8 cellular contexts compared by ENCODE assay signal in the genomic region with DNA sequence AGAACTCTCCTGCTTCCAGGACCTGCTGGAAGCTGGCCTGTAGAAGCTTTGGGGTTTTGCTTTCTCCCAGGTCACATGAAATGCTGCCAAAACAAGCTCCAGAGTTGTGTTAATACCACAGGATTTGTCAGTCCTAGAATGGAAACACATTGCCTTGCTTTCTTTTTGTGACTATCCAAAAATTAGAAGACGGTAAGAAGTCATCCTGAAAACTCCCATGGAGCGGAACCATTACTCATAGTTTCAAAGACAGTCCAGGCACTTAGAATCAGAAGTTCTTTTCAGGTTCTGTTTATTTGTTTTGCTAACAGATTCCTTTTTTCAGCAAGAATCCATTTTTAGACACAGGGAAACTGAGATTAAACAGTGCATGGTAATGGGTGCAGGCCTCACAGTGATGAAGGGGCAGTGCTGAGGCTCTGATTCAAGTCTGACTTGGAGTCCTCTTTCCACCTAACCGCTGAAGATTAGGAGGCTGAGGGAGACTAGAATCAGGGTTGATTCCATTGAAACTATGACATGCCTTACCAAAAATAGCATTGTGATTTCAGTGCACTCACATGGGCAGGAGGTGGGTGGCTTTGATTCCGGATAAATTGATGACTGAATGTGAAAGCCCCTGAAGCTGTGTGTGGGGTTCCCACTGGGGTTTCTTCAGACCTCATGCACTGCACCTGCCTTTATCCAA.
DNase-seq lines count a peak whose midpoint lies in the region; ATAC-seq and TF ChIP-seq lines count a peak whose summit lies in the region.

No MANE protein-coding gene starts in this region.

- no peak for TF ChIP-seq CTCF in fibroblast of villous mesenchyme (IDR thresholded peaks at IDR 0.05; ENCODE audit: insufficient read depth, low read depth, low read length)

- no peak overlapping the region for H3K4me3 ChIP-seq in fibroblast of villous mesenchyme (ENCODE audit: low read depth, low read length)

- DNase-seq in fibroblast of villous mesenchyme (ENCODE audit: low read depth) (peak; percentile 23), germinal center (ENCODE audit: low spot score) (no peak), NOMO-1 (lab: John Stamatoyannopoulos, UW; ENCODE audit: unreplicated experiment in 2 of 2) (no peak), foreskin melanocyte (no peak), T-helper 9 cell (no peak)
- peak; percentile 7 to 43 for DNase-seq in stimulated activated CD8-positive, alpha-beta memory T cell treated with anti-CD3 and anti-CD28 coated beads, Interleukin-7, amount 100 ng/mL, for 48 hours (ENCODE audit: extremely low read depth in 1 of 2, low read depth in 1 of 2)

- ATAC-seq in GM19463 (IDR thresholded peaks at IDR 0.05; ENCODE audit: unreplicated experiment): peak; percentile 48
- ATAC-seq in HG03108 (IDR thresholded peaks at IDR 0.05; ENCODE audit: unreplicated experiment): peak; percentile 41

Comparison
In these comparisons a context has a peak if more than half of its experiments do, and no peak if none do; other contexts are left out.
1. DNase-seq: peak in fibroblast of villous mesenchyme (single experiment) and stimulated activated CD8-positive, alpha-beta memory T cell treated with anti-CD3 and anti-CD28 coated beads, Interleukin-7, amount 100 ng/mL, for 48 hours (2 of 2); none in germinal center (single experiment), NOMO-1 (0 of 2), foreskin melanocyte (single experiment) and T-helper 9 cell (single experiment).